ENCODE assay signal across 8 cellular contexts in genomic region chr9:35646583-35647265, GRCh38. TPM values are rescaled to one million over a fixed set of nuclear protein-coding genes. Genes with fewer than 3 reads are reported as not detected.
DNase-seq lines count a peak whose midpoint lies in the region; ATAC-seq and TF ChIP-seq lines count a peak whose summit lies in the region.

No MANE protein-coding gene starts in this region.

- 0 to 1% (median 1%) methylated on average over 28 to 54 of the region's 54 CpGs for WGBS in ovary, 3 donors
- WGBS in thyroid gland, 2 donors = 0 to 1% methylated on average over 15 to 40 of the region's 54 CpGs

- H3K9me3 ChIP-seq in SK-N-MC (ENCODE audit: low read depth, low read length) = no peaks in the 10 kb centered on the region
- no peaks in the 10 kb centered on the region for H3K9me3 ChIP-seq in ovary
- H3K9me3 ChIP-seq in thyroid gland = no peaks in the 10 kb centered on the region

- H3K36me3 Mint-ChIP-seq in activated naive CD4-positive, alpha-beta T cell treated with anti-CD3 and anti-CD28 coated beads, Interleukin-2, amount 50 U/mL, for 72 hours = peaks cover 9 to 42% of the 10 kb centered on the region in 2 donors

- no peaks in the 10 kb centered on the region for H3K36me3 ChIP-seq in SK-N-MC (ENCODE audit: insufficient read depth, low read length)
- no peaks in the 10 kb centered on the region for H3K36me3 ChIP-seq in ovary
- no peaks in the 10 kb centered on the region for H3K36me3 ChIP-seq in thyroid gland

- H3K4me1 ChIP-seq in ovary (ENCODE audit: insufficient read depth) = peaks cover 3% of the 10 kb centered on the region
- peaks cover 5 to 13% of the 10 kb centered on the region in 2 donors for H3K4me1 ChIP-seq in thyroid gland

- no peaks in the 10 kb centered on the region for H3K9me3 Mint-ChIP-seq in activated naive CD4-positive, alpha-beta T cell treated with anti-CD3 and anti-CD28 coated beads, Interleukin-2, amount 50 U/mL, for 72 hours

- TF ChIP-seq CTCF in GM12872 (IDR thresholded peaks at IDR 0.05; ENCODE audit: insufficient read depth, low read depth, low read length) = peak; percentile 93
- peak; percentile 43 for TF ChIP-seq CTCF in NB4 (IDR thresholded peaks at IDR 0.05; ENCODE audit: low read depth, low read length)
- peak; percentile 96 to 99 (median 98) for TF ChIP-seq CTCF in ovary (IDR thresholded peaks at IDR 0.05)
- peak; percentile 83 to 99 (median 96) for TF ChIP-seq CTCF in thyroid gland (IDR thresholded peaks at IDR 0.05)

- H3K9ac ChIP-seq in SK-N-MC (ENCODE audit: insufficient read length) = peak overlapping the region; percentile 56

- H3K27me3 ChIP-seq in ovary (no peaks in the 10 kb centered on the region), thyroid gland (no peaks in the 10 kb centered on the region)

- TF ChIP-seq POLR2A in NB4 (IDR thresholded peaks at IDR 0.05; ENCODE audit: extremely low read depth, insufficient read length) = peak; percentile 45
- peak; percentile 88 for TF ChIP-seq POLR2A in ovary (IDR thresholded peaks at IDR 0.05)
- TF ChIP-seq POLR2A in thyroid gland (IDR thresholded peaks at IDR 0.05) = peak; percentile 62 to 95

- peak; percentile 82 for ATAC-seq in HG02610 (IDR thresholded peaks at IDR 0.05; ENCODE audit: unreplicated experiment)
- peak; percentile 87 to 91 for ATAC-seq in activated naive CD4-positive, alpha-beta T cell treated with anti-CD3 and anti-CD28 coated beads, Interleukin-2, amount 50 U/mL, for 72 hours

- H3K27ac Mint-ChIP-seq in activated naive CD4-positive, alpha-beta T cell treated with anti-CD3 and anti-CD28 coated beads, Interleukin-2, amount 50 U/mL, for 72 hours = peak overlapping the region; percentile 85 to 97

- TF ChIP-seq EP300 in ovary (IDR thresholded peaks at IDR 0.05) = no peak

- peak; percentile 99 for DNase-seq in NB4 (ENCODE audit: low read depth)
- DNase-seq in SK-N-MC (ENCODE audit: low read depth, low spot score) = no peak
- peak; percentile 92 to 98 for DNase-seq in activated naive CD4-positive, alpha-beta T cell treated with anti-CD3 and anti-CD28 coated beads, Interleukin-2, amount 50 U/mL, for 72 hours (ENCODE audit: low spot score in 2 of 2)
- peak; percentile 77 to 97 (median 92) for DNase-seq in head of caudate nucleus
- DNase-seq in ovary = peak; percentile 93 to 97 (median 95)
- DNase-seq in thyroid gland = peak; percentile 93 to 94

- H3K27ac ChIP-seq in SK-N-MC (no peak overlapping the region), ovary (peak overlapping the region; percentile 48 to 78), thyroid gland (peak overlapping the region; percentile 78 to 92 (median 90))

- intact Hi-C loops in head of caudate nucleus (cut with DNase I) (loop anchor here (2.0 kb wide), 2 partner anchors 42 to 86 kb away; partner anchors contain the start of genes CREB3, TESK1 and TLN1), ovary (cut with DNase I) (loop anchor here in 2 of 4 donors (2.0 to 10.0 kb wide), 3 partner anchors 39 to 238 kb away; partner anchors contain the start of gene TESK1 (in 2 of the 2)), thyroid gland (cut with DNase I) (loop anchor here (5.0 to 10.0 kb wide), 3 partner anchors 39 to 238 kb away; partner anchors contain the start of gene TESK1)

- H3K4me3 ChIP-seq in NB4 (ENCODE audit: low read depth, low read length) (peak overlapping the region; percentile 79), SK-N-MC (peak overlapping the region; percentile 79), ovary (peak overlapping the region; percentile 42), thyroid gland (replicated peaks in 1 of 3) (peak overlapping the region; percentile 17 to 54 (median 39))

RNA-seq across cellular contexts. Expression of gene SIT1, which starts 4.0 kb away (rescaled TPM):
- total RNA-seq in activated naive CD4-positive, alpha-beta T cell treated with anti-CD3 and anti-CD28 coated beads, Interleukin-2, amount 50 U/mL, for 72 hours = 100 to 1,000 TPM in 1 of 2 donors, 10 to 100 TPM in 1; 67.8 to 122 TPM
- total RNA-seq in ovary (under 1 TPM in 4 of 7 donors, not detected in 3; 0.20 to 0.72 (median 0.56) TPM), thyroid gland (1 to 10 TPM in 2 of 4 donors, under 1 TPM in 2; 0.63 to 3.8 (median 0.95) TPM)
- polyA plus RNA-seq in ovary = under 1 TPM; 0.29 to 0.82 TPM

RNA-seq across cellular contexts. Expression of gene RMRP, which starts 11.1 kb away (rescaled TPM):
- 1,000 to 10,000 TPM; 3,566 to 7,483 TPM for total RNA-seq in activated naive CD4-positive, alpha-beta T cell treated with anti-CD3 and anti-CD28 coated beads, Interleukin-2, amount 50 U/mL, for 72 hours
- total RNA-seq in ovary = over 10,000 TPM in 5 of 7 donors, 1,000 to 10,000 TPM in 2; 3,031 to 27,726 (median 15,130) TPM
- polyA plus RNA-seq in ovary = 100 to 1,000 TPM in 1 of 2 donors, not detected in 1; 126 TPM
- total RNA-seq in thyroid gland = over 10,000 TPM in 1 of 4 donors, 1,000 to 10,000 TPM in 3; 3,539 to 11,174 (median 6,303) TPM

RNA-seq across cellular contexts. Expression of gene CCDC107, which starts 11.4 kb away (rescaled TPM):
- 10 to 100 TPM; 10.2 to 24.4 TPM for total RNA-seq in activated naive CD4-positive, alpha-beta T cell treated with anti-CD3 and anti-CD28 coated beads, Interleukin-2, amount 50 U/mL, for 72 hours
- total RNA-seq in ovary = 10 to 100 TPM; 14.6 to 29.8 (median 19.1) TPM
- polyA plus RNA-seq in ovary = 10 to 100 TPM; 15.0 to 17.8 TPM
- 10 to 100 TPM; 21.0 to 40.9 (median 27.9) TPM for total RNA-seq in thyroid gland

RNA-seq across cellular contexts. Expression of gene ARHGEF39, which starts 18.3 kb away (rescaled TPM):
- 10 to 100 TPM; 21.6 to 22.8 TPM for total RNA-seq in activated naive CD4-positive, alpha-beta T cell treated with anti-CD3 and anti-CD28 coated beads, Interleukin-2, amount 50 U/mL, for 72 hours
- total RNA-seq in ovary = 1 to 10 TPM in 2 of 7 donors, under 1 TPM in 5; 0.17 to 1.4 (median 0.58) TPM
- under 1 TPM; 0.17 to 0.52 TPM for polyA plus RNA-seq in ovary
- total RNA-seq in thyroid gland = under 1 TPM in 3 of 4 donors, not detected in 1; 0.27 to 0.45 (median 0.42) TPM

RNA-seq across cellular contexts. Expression of gene CA9, which starts 27.0 kb away (rescaled TPM):
- 1 to 10 TPM in 1 of 2 donors, under 1 TPM in 1; 0.73 to 1.1 TPM for total RNA-seq in activated naive CD4-positive, alpha-beta T cell treated with anti-CD3 and anti-CD28 coated beads, Interleukin-2, amount 50 U/mL, for 72 hours
- total RNA-seq in ovary (10 to 100 TPM in 1 of 7 donors, 1 to 10 TPM in 4, under 1 TPM in 1, not detected in 1; 0.37 to 19.5 (median 1.4) TPM), thyroid gland (not detected)
- polyA plus RNA-seq in ovary = under 1 TPM; 0.38 to 0.42 TPM

Comparison
In these comparisons a context has a peak if more than half of its experiments do, and no peak if none do; other contexts are left out.
1. CTCF ChIP-seq: peak in every context shown above with its lines; median percentile 98 in ovary; 96 in thyroid gland; 93 in GM12872; 43 in NB4.
2. RNA of gene SIT1, which starts 4.0 kb away (total RNA-seq): 67.8 to 122 TPM in activated naive CD4-positive, alpha-beta T cell treated with anti-CD3 and anti-CD28 coated beads, Interleukin-2, amount 50 U/mL, for 72 hours; 0.63 to 3.8 TPM in thyroid gland and 0.20 to 0.72 TPM in ovary; every median in the first group is over 10 times any median in the second.
3. Peak in every context shown above with its lines, with median percentiles within 50 percentile points of each other: H3K4me3 ChIP-seq and POLR2A ChIP-seq.